ENCODE assay signal across 21 cellular contexts in the genomic region with DNA sequence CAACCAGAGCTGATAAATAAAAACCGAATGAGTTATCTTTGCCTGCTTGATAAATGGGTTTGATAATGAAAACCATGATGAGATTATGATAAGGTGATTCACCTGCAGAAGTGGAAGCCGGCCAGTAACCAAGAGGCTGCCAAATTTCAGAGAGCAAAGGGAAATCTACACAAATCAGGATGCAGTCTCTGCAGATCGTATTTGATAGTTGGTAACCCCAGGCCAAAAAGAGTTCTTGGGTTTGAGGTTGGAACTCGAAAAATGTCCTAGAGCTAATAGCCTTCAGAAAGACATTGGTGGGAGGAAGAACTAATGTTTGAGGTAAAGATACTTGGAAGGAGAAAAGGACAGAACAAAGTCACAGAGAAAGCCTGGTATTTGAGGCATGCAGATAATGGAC. TPM values are rescaled to one million over a fixed set of nuclear protein-coding genes. Genes with fewer than 3 reads are reported as not detected.
DNase-seq lines count a peak whose midpoint lies in the region; ATAC-seq and TF ChIP-seq lines count a peak whose summit lies in the region.
"Had no signal": no experiment of that assay in that cellular context is flagged by ENCODE, and none has a peak within 500 bp of the region (broad histone marks: within the 10 kb centered on the region; RNA-seq: fewer than 3 reads in every experiment).

No MANE protein-coding gene starts in this region.

- no peak overlapping the region for H3K4me3 Mint-ChIP-seq in immature natural killer cell
- H3K4me3 Mint-ChIP-seq in CD14-positive monocyte: no peak overlapping the region
- H3K4me3 Mint-ChIP-seq: activated CD4-positive, alpha-beta T cell treated with anti-CD3 and anti-CD28 coated beads for 36 hours; stimulated activated effector memory CD8-positive, alpha-beta T cell treated with anti-CD3 and anti-CD28 coated beads, Interleukin-12 subunit alpha, Interleukin-12 subunit beta, amount 100 ng/mL, for 72 hours had no signal

- no peaks in the 10 kb centered on the region for H3K36me3 Mint-ChIP-seq in immature natural killer cell
- no peaks in the 10 kb centered on the region for H3K36me3 Mint-ChIP-seq in CD14-positive monocyte
- H3K36me3 Mint-ChIP-seq: stimulated activated effector memory CD8-positive, alpha-beta T cell treated with anti-CD3 and anti-CD28 coated beads, Interleukin-12 subunit alpha, Interleukin-12 subunit beta, amount 100 ng/mL, for 72 hours had no signal

- H3K4me3 ChIP-seq in SK-N-MC: no peak overlapping the region
- H3K4me3 ChIP-seq: adrenal gland, right atrium auricular region, testis had no signal

- H3K9me3 Mint-ChIP-seq in immature natural killer cell (no peaks in the 10 kb centered on the region), CD14-positive monocyte (peaks cover 0 to 1% (median 0%) of the 10 kb centered on the region in 7 donors)
- H3K9me3 Mint-ChIP-seq: stimulated activated effector memory CD8-positive, alpha-beta T cell treated with anti-CD3 and anti-CD28 coated beads, Interleukin-12 subunit alpha, Interleukin-12 subunit beta, amount 100 ng/mL, for 72 hours had no signal

- peak overlapping the region; percentile 48; the same call in 1 of the 2 replicates for H3K27ac ChIP-seq in SK-N-MC
- H3K27ac ChIP-seq: adrenal gland, right atrium auricular region, testis had no signal

- H3K4me1 Mint-ChIP-seq in immature natural killer cell: peaks cover 24 to 32% of the 10 kb centered on the region in 2 donors
- peaks cover 58% of the 10 kb centered on the region for H3K4me1 Mint-ChIP-seq in CD14-positive monocyte

- no peaks in the 10 kb centered on the region for H3K36me3 ChIP-seq in SK-N-MC (ENCODE audit: insufficient read depth, low read length)
- H3K36me3 ChIP-seq: adrenal gland, right atrium auricular region had no signal

- H3K9ac ChIP-seq in SK-N-MC (ENCODE audit: insufficient read length): no peak overlapping the region

- intact Hi-C loops in CD14-positive monocyte (cut with micrococcal nuclease): loop anchor here in 1 of 2 donors (5.0 kb wide), 1 partner anchor 66 kb away; no protein-coding TSS in a partner anchor

- no peaks in the 10 kb centered on the region for H3K9me3 ChIP-seq in SK-N-MC (ENCODE audit: low read depth, low read length)
- H3K9me3 ChIP-seq: adrenal gland, right atrium auricular region, testis had no signal

- no peak for TF ChIP-seq CTCF in CD14-positive monocyte (IDR thresholded peaks at IDR 0.05)

- DNase-seq in A172 (ENCODE audit: low spot score) (peak; percentile 60), EH (ENCODE audit: low read depth) (peak; percentile 77), SK-N-MC (ENCODE audit: low read depth, low spot score) (no peak), immature natural killer cell (no peak), HT-29 (ENCODE audit: low spot score) (no peak), CD14-positive monocyte (ENCODE audit: low spot score) (no peak), ecto neural progenitor cell (ENCODE audit: low spot score) (no peak)
- DNase-seq: activated CD4-positive, alpha-beta T cell treated with anti-CD3 and anti-CD28 coated beads for 36 hours; activated effector memory CD4-positive, alpha-beta T cell treated with Interleukin-2 at 50 U/mL for 16 hours; central memory CD4-positive, alpha-beta T cell; effector CD8-positive, alpha-beta T cell; glutamatergic neuron; NCI-H1105; NCI-H69; occipital lobe; stimulated activated CD4-positive, alpha-beta T cell treated with anti-CD3 and anti-CD28 coated beads, Interleukin-15, amount 100 ng/mL, for 24 hours; testis had no signal

- H3K27ac Mint-ChIP-seq in immature natural killer cell (peak overlapping the region in 5 of 6 donors; percentile 23 to 70 (median 58)), CD14-positive monocyte (peak overlapping the region in 3 of 7 donors; percentile 8 to 58 (median 15))
- H3K27ac Mint-ChIP-seq: activated CD4-positive, alpha-beta T cell treated with anti-CD3 and anti-CD28 coated beads for 36 hours had no signal

- ATAC-seq in HG02973 (IDR thresholded peaks at IDR 0.05; ENCODE audit: unreplicated experiment): no peak
- ATAC-seq: activated CD4-positive, alpha-beta T cell treated with anti-CD3 and anti-CD28 coated beads for 36 hours had no signal

- H3K27me3 Mint-ChIP-seq in immature natural killer cell (ENCODE audit: low read depth in 3 of 3) (peaks cover 6 to 7% (median 6%) of the 10 kb centered on the region in 3 donors), CD14-positive monocyte (ENCODE audit: low read depth in 3 of 3) (no peaks in the 10 kb centered on the region)

RNA-seq across cellular contexts. Expression of a gene that starts 9.6 kb away (rescaled TPM):
- 12.1 and 13.5 TPM in 2 replicates for total RNA-seq in A172 (2014; rRNA removed; shearing (Covaris generic))
- polyA plus RNA-seq in immature natural killer cell: 1 to 10 TPM in 2 of 3 donors, under 1 TPM in 1; 0.59 to 1.8 (median 1.3) TPM
- total RNA-seq in HT-29 (2014; rRNA removed; shearing (Covaris generic)): 18.3 and 25.1 TPM in 2 replicates
- 1 to 10 TPM in 1 of 2 donors, under 1 TPM in 1; 0.96 to 1.0 TPM for polyA plus RNA-seq in CD14-positive monocyte

Comparison
In these comparisons a context has a peak if more than half of its experiments do, and no peak if none do; other contexts are left out.
1. DNase-seq: peak in A172 (single experiment) and EH (single experiment); none in SK-N-MC (single experiment), immature natural killer cell (0 of 3), HT-29 (single experiment), CD14-positive monocyte (single experiment) and ecto neural progenitor cell (single experiment).